In the genomic region with DNA sequence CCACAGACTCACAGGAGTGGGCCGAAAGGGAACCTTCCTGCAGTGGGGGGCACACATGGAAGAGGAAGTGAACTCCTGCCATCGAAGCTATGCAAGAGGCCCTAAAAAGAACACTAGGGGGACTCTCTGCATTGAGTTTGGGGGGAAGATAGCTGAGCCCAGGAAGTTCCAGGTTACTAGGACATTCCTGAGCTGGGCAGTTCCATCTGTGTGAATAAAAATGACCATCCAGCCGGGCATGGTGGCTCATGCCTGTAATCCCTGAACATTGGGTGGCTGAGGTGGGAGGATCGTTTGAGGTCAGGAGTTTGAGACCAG, we compare ENCODE assay signal across 15 cellular contexts.
DNase-seq lines count a peak whose midpoint lies in the region; ATAC-seq and TF ChIP-seq lines count a peak whose summit lies in the region.
"Had no signal": no experiment of that assay in that cellular context is flagged by ENCODE, and none has a peak within 500 bp of the region (broad histone marks: within the 10 kb centered on the region; RNA-seq: fewer than 3 reads in every experiment).

No MANE protein-coding gene starts in this region.

- peak; percentile 21 for TF ChIP-seq CTCF in GM12873 (IDR thresholded peaks at IDR 0.05; ENCODE audit: insufficient read depth, low read depth, low read length, missing control alignments)
- TF ChIP-seq CTCF in hepatocyte (IDR thresholded peaks at IDR 0.05; ENCODE audit: poor library complexity): peak; percentile 21

- 75% methylated on average over 4 of the region's 4 CpGs for WGBS in hepatocyte (ENCODE audit: low lambda C conversion rate, missing lambda C conversion rate)

- H4K20me1 ChIP-seq in hepatocyte (ENCODE audit: insufficient read depth, poor library complexity, severe bottlenecking): no peaks in the 10 kb centered on the region

- H3K27ac ChIP-seq in ACC112 (ENCODE audit: low read depth, low read length) (peak overlapping the region; percentile 94), hepatocyte (no peak overlapping the region)
- H3K27ac ChIP-seq: Peyer's patch had no signal

- H3K4me2 ChIP-seq in hepatocyte: no peak overlapping the region

- H3K79me2 ChIP-seq in ACC112 (ENCODE audit: control insufficient read depth, insufficient read depth, low read length, unreplicated experiment): no peaks in the 10 kb centered on the region
- no peaks in the 10 kb centered on the region for H3K79me2 ChIP-seq in hepatocyte

- ATAC-seq in GM21390 (IDR thresholded peaks at IDR 0.05; ENCODE audit: unreplicated experiment): no peak

- H2AFZ ChIP-seq in ACC112 (ENCODE audit: low read length, unreplicated experiment): peak overlapping the region; percentile 4
- no peak overlapping the region for H2AFZ ChIP-seq in hepatocyte

- no peaks in the 10 kb centered on the region for H3K27me3 ChIP-seq in ACC112 (ENCODE audit: insufficient read depth, low read length)
- H3K27me3 ChIP-seq in adipocyte (replicated peaks; ENCODE audit: control insufficient read depth, insufficient read depth, low read length): no peaks in the 10 kb centered on the region
- no peaks in the 10 kb centered on the region for H3K27me3 ChIP-seq in hepatocyte
- H3K27me3 ChIP-seq: Peyer's patch had no signal

- no peaks in the 10 kb centered on the region for H3K9me2 ChIP-seq in hepatocyte (replicated peaks; ENCODE audit: insufficient read depth)

- H3K36me3 ChIP-seq in ACC112 (ENCODE audit: insufficient read depth, low read length) (0 out of 2 replicates have a peak, but pooled peaks cover 9% of the 10 kb centered on the region), adipocyte (ENCODE audit: control insufficient read depth, insufficient read depth, low read length, severe bottlenecking) (no peaks in the 10 kb centered on the region), hepatocyte (replicated peaks; ENCODE audit: insufficient read depth, low read depth) (no peaks in the 10 kb centered on the region)
- H3K36me3 ChIP-seq: Peyer's patch had no signal

- H3K9me3 ChIP-seq in adipocyte (ENCODE audit: control insufficient read depth, low read length): peaks cover 20% of the 10 kb centered on the region
- peaks cover 9% of the 10 kb centered on the region for H3K9me3 ChIP-seq in hepatocyte (ENCODE audit: low read depth)

- H3K4me3 ChIP-seq in ACC112 (ENCODE audit: low read depth, low read length) (peak overlapping the region; percentile 53), adipocyte (ENCODE audit: low read length) (peak overlapping the region; percentile 63), hepatocyte (no peak overlapping the region)
- H3K4me3 ChIP-seq: Peyer's patch had no signal

- H3K4me1 ChIP-seq in ACC112 (ENCODE audit: control insufficient read depth, insufficient read depth, low read length, unreplicated experiment) (peaks cover 47% of the 10 kb centered on the region), adipocyte (ENCODE audit: control insufficient read depth, insufficient read depth, low read length) (peaks cover 28% of the 10 kb centered on the region), hepatocyte (ENCODE audit: insufficient read depth) (peaks cover 26% of the 10 kb centered on the region)

- H3K9ac ChIP-seq in adipocyte (ENCODE audit: low read length): peak overlapping the region; percentile 77

- DNase-seq in adipocyte (ENCODE audit: low read depth) (no peak), hepatocyte (ENCODE audit: low spot score) (no peak), HUDEP-2 (lab: John Stamatoyannopoulos, UW; ENCODE audit: unreplicated experiment in 76 of 76) (no peak), nucleus accumbens (lab: John Stamatoyannopoulos, UW) (no peak)
- no peak for DNase-seq in activated naive CD4-positive, alpha-beta T cell (lab: John Stamatoyannopoulos, UW)
- DNase-seq: activated CD8-positive, alpha-beta memory T cell treated with anti-CD3 and anti-CD28 coated beads for 24 hours; activated naive CD8-positive, alpha-beta T cell treated with anti-CD3 and anti-CD28 coated beads for 36 hours; effector CD8-positive, alpha-beta T cell; GOT3; Peyer's patch; stimulated activated naive CD4-positive, alpha-beta T cell; T-helper 9 cell had no signal
